ENCODE assay signal across 1 cellular context in the genomic region with DNA sequence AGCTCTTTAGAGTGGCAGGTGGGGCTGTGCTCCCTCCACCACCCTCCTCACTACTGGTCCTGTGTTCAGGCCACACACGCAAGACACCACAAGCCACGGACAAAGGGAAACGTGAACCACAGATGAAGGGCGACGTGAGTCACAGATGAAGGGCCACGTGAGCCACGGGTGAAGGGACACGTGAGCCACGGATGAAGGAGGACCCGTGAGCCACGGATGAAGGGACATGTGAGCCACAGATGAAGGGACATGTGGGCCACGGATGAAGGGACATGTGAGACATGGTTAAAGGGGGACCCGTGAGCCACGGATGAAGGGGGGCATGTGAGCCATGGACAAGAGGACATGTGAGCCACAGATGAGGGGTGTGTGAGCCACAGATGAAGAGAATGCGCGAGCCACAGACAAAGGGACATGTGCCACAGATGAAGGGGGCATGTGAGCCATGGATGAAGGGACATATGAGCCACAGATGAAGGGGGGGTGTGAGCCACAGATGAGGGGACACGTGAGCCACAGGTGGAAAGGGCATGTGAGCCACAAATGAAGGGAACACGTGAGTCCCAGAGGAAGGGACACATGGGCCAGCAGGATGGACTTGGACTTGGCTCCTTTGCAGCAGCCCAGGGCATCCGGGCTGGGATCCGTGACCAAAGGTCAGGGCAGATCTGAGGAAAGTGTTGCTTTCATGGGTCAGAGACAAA.
TF ChIP-seq lines count a peak whose summit lies in the region.

No MANE protein-coding gene starts in this region.

TF ChIP-seq in HepG2, 621 proteins besides CTCF, POLR2A, EP300 and RAD21 (continued from another document and continues in another):
- TF ChIP-seq ZNF687 (CRISPR knock-in tag; IDR thresholded peaks at IDR 0.05) = peak; percentile 24; the same call in 1 of the 2 replicates
- TF ChIP-seq ZNF530 (CRISPR knock-in tag; IDR thresholded peaks at IDR 0.05; ENCODE audit: low read depth) = no peak
- TF ChIP-seq SKI (IDR thresholded peaks at IDR 0.05; ENCODE audit: partially characterized antibody) = peak; percentile 63
- TF ChIP-seq, protein P1, sequence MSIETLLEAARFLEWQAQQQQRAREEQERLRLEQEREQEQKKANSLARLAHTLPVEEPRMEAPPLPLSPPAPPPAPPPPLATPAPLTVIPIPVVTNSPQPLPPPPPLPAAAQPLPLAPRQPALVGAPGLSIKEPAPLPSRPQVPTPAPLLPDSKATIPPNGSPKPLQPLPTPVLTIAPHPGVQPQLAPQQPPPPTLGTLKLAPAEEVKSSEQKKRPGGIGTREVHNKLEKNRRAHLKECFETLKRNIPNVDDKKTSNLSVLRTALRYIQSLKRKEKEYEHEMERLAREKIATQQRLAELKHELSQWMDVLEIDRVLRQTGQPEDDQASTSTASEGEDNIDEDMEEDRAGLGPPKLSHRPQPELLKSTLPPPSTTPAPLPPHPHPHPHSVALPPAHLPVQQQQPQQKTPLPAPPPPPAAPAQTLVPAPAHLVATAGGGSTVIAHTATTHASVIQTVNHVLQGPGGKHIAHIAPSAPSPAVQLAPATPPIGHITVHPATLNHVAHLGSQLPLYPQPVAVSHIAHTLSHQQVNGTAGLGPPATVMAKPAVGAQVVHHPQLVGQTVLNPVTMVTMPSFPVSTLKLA (IDR thresholded peaks at IDR 0.05) = peak; percentile 75
- TF ChIP-seq, protein P2, sequence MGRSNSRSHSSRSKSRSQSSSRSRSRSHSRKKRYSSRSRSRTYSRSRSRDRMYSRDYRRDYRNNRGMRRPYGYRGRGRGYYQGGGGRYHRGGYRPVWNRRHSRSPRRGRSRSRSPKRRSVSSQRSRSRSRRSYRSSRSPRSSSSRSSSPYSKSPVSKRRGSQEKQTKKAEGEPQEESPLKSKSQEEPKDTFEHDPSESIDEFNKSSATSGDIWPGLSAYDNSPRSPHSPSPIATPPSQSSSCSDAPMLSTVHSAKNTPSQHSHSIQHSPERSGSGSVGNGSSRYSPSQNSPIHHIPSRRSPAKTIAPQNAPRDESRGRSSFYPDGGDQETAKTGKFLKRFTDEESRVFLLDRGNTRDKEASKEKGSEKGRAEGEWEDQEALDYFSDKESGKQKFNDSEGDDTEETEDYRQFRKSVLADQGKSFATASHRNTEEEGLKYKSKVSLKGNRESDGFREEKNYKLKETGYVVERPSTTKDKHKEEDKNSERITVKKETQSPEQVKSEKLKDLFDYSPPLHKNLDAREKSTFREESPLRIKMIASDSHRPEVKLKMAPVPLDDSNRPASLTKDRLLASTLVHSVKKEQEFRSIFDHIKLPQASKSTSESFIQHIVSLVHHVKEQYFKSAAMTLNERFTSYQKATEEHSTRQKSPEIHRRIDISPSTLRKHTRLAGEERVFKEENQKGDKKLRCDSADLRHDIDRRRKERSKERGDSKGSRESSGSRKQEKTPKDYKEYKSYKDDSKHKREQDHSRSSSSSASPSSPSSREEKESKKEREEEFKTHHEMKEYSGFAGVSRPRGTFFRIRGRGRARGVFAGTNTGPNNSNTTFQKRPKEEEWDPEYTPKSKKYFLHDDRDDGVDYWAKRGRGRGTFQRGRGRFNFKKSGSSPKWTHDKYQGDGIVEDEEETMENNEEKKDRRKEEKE (IDR thresholded peaks at IDR 0.05) = no peak
- TF ChIP-seq SPEN (CRISPR knock-in tag; IDR thresholded peaks at IDR 0.05; ENCODE audit: low read depth) = no peak
- no peak for TF ChIP-seq ZNF766 (CRISPR knock-in tag; IDR thresholded peaks at IDR 0.05; ENCODE audit: borderline replicate concordance)
- no peak for TF ChIP-seq ZFP1 (CRISPR knock-in tag; IDR thresholded peaks at IDR 0.05)
- TF ChIP-seq SMAD1 (CRISPR knock-in tag; IDR thresholded peaks at IDR 0.05; ENCODE audit: borderline replicate concordance, low read depth) = no peak
- TF ChIP-seq HMG20A (CRISPR knock-in tag; IDR thresholded peaks at IDR 0.05; ENCODE audit: borderline replicate concordance) = peak; percentile 16; the same call in 1 of the 2 replicates
- TF ChIP-seq NFRKB (IDR thresholded peaks at IDR 0.05) = no peak
- no peak for TF ChIP-seq NFIB (CRISPR knock-in tag; IDR thresholded peaks at IDR 0.05; ENCODE audit: borderline replicate concordance)
- no peak for TF ChIP-seq ZNF552 (CRISPR knock-in tag; IDR thresholded peaks at IDR 0.05; ENCODE audit: borderline replicate concordance)
- no peak for TF ChIP-seq EED (CRISPR knock-in tag; IDR thresholded peaks at IDR 0.05)
- TF ChIP-seq BHLHE40 (IDR thresholded peaks at IDR 0.05; ENCODE audit: low read length) = peak; percentile 84
- no peak for TF ChIP-seq ZNF615 (CRISPR knock-in tag; IDR thresholded peaks at IDR 0.05; ENCODE audit: borderline replicate concordance)
- TF ChIP-seq ZNF569 (CRISPR knock-in tag; IDR thresholded peaks at IDR 0.05; ENCODE audit: borderline replicate concordance) = no peak
- TF ChIP-seq ZKSCAN8 (CRISPR knock-in tag; IDR thresholded peaks at IDR 0.05; ENCODE audit: borderline replicate concordance) = no peak
- no peak for TF ChIP-seq MED1 (CRISPR knock-in tag; IDR thresholded peaks at IDR 0.05)
- no peak for TF ChIP-seq ZNF207 (IDR thresholded peaks at IDR 0.05; ENCODE audit: borderline replicate concordance)
- peak; percentile 35; the same call in 1 of the 2 replicates for TF ChIP-seq RXRA (CRISPR knock-in tag; IDR thresholded peaks at IDR 0.05)
- TF ChIP-seq EEA1 (CRISPR knock-in tag; IDR thresholded peaks at IDR 0.05; ENCODE audit: borderline replicate concordance) = no peak
- TF ChIP-seq NR2F6 (IDR thresholded peaks at IDR 0.05) = no peak
- peak; percentile 19; the same call in 1 of the 2 replicates for TF ChIP-seq NR2F6 (CRISPR knock-in tag; IDR thresholded peaks at IDR 0.05)
- TF ChIP-seq RARA (CRISPR knock-in tag; IDR thresholded peaks at IDR 0.05) = peak; percentile 93
- no peak; the same call in 1 of the 2 replicates for TF ChIP-seq ZFX (CRISPR knock-in tag; IDR thresholded peaks at IDR 0.05; ENCODE audit: low read depth)
- no peak for TF ChIP-seq RORA (CRISPR knock-in tag; IDR thresholded peaks at IDR 0.05)
- TF ChIP-seq, protein P3, sequence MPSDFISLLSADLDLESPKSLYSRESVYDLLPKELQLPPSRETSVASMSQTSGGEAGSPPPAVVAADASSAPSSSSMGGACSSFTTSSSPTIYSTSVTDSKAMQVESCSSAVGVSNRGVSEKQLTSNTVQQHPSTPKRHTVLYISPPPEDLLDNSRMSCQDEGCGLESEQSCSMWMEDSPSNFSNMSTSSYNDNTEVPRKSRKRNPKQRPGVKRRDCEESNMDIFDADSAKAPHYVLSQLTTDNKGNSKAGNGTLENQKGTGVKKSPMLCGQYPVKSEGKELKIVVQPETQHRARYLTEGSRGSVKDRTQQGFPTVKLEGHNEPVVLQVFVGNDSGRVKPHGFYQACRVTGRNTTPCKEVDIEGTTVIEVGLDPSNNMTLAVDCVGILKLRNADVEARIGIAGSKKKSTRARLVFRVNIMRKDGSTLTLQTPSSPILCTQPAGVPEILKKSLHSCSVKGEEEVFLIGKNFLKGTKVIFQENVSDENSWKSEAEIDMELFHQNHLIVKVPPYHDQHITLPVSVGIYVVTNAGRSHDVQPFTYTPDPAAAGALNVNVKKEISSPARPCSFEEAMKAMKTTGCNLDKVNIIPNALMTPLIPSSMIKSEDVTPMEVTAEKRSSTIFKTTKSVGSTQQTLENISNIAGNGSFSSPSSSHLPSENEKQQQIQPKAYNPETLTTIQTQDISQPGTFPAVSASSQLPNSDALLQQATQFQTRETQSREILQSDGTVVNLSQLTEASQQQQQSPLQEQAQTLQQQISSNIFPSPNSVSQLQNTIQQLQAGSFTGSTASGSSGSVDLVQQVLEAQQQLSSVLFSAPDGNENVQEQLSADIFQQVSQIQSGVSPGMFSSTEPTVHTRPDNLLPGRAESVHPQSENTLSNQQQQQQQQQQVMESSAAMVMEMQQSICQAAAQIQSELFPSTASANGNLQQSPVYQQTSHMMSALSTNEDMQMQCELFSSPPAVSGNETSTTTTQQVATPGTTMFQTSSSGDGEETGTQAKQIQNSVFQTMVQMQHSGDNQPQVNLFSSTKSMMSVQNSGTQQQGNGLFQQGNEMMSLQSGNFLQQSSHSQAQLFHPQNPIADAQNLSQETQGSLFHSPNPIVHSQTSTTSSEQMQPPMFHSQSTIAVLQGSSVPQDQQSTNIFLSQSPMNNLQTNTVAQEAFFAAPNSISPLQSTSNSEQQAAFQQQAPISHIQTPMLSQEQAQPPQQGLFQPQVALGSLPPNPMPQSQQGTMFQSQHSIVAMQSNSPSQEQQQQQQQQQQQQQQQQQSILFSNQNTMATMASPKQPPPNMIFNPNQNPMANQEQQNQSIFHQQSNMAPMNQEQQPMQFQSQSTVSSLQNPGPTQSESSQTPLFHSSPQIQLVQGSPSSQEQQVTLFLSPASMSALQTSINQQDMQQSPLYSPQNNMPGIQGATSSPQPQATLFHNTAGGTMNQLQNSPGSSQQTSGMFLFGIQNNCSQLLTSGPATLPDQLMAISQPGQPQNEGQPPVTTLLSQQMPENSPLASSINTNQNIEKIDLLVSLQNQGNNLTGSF (CRISPR knock-in tag; IDR thresholded peaks at IDR 0.05) = no peak
- TF ChIP-seq MTA1 (CRISPR knock-in tag; IDR thresholded peaks at IDR 0.05; ENCODE audit: borderline replicate concordance) = peak; percentile 71; the same call in 1 of the 2 replicates
- TF ChIP-seq ZBTB39 (CRISPR knock-in tag; IDR thresholded peaks at IDR 0.05) = no peak
- no peak for TF ChIP-seq RARG (CRISPR knock-in tag; IDR thresholded peaks at IDR 0.05; ENCODE audit: low read depth)
- TF ChIP-seq HNF4G (IDR thresholded peaks at IDR 0.05; ENCODE audit: borderline replicate concordance, low read depth, low read length) = 0 out of 2 replicates have a peak, but pooled peaks have one; percentile 38
- TF ChIP-seq HNF4G (CRISPR knock-in tag; IDR thresholded peaks at IDR 0.05; ENCODE audit: borderline replicate concordance, low read depth) = no peak
- 0 out of 2 replicates have a peak, but pooled peaks have one; percentile 32 for TF ChIP-seq ARID5B (CRISPR knock-in tag; IDR thresholded peaks at IDR 0.05)
- 0 out of 2 replicates have a peak, but pooled peaks have one; percentile 60 for TF ChIP-seq TRIM24 (CRISPR knock-in tag; IDR thresholded peaks at IDR 0.05)
- no peak for TF ChIP-seq ZNF558 (CRISPR knock-in tag; IDR thresholded peaks at IDR 0.05; ENCODE audit: borderline replicate concordance)
- no peak for TF ChIP-seq ZNF430 (CRISPR knock-in tag; IDR thresholded peaks at IDR 0.05)
- TF ChIP-seq PITX1 (CRISPR knock-in tag; IDR thresholded peaks at IDR 0.05) = no peak
- TF ChIP-seq NCOR1 (IDR thresholded peaks at IDR 0.05; ENCODE audit: borderline replicate concordance, low read length) = peak; percentile 66; the same call in 1 of the 2 replicates
